7 cellular contexts compared by ENCODE assay signal in genomic region chr7:151243411-151244155, GRCh38. TPM values are rescaled to one million over a fixed set of nuclear protein-coding genes. Genes with fewer than 3 reads are reported as not detected.
DNase-seq lines count a peak whose midpoint lies in the region; ATAC-seq and TF ChIP-seq lines count a peak whose summit lies in the region.
"Had no signal": no experiment of that assay in that cellular context is flagged by ENCODE, and none has a peak within 500 bp of the region (broad histone marks: within the 10 kb centered on the region; RNA-seq: fewer than 3 reads in every experiment).

No MANE protein-coding gene starts in this region.

- H3K27ac Mint-ChIP-seq in activated CD8-positive, alpha-beta memory T cell treated with anti-CD3 and anti-CD28 coated beads, Interleukin-2, amount 10 ng/mL, durations not matched to agents 7 days and 5 days = peak overlapping the region; percentile 71
- H3K27ac Mint-ChIP-seq in activated T-helper 2 cell treated with anti-CD3 and anti-CD28 coated beads, Interferon-gamma antibody, Interleukin-2, Interleukin-4, amounts not matched to agents 10 μg/mL and 5 μg/mL and 100 μg/mL, durations not matched to agents 14 hours and 24 hours and 36 hours = no peak overlapping the region
- H3K27ac Mint-ChIP-seq in stimulated activated naive B cell treated with anti-CD40 and anti-IgM and Interleukin-4, amounts not matched to agents 10 μg/mL and 1 μg/mL and 100 μg/mL, for 72 hours = peak overlapping the region; percentile 89

- no peak for TF ChIP-seq CTCF in GM10248 (IDR thresholded peaks at IDR 0.05; ENCODE audit: control extremely low read depth, extremely low read depth, low read depth, missing control alignments)

- peak; percentile 17 for ATAC-seq in activated CD8-positive, alpha-beta memory T cell treated with anti-CD3 and anti-CD28 coated beads, Interleukin-2, amount 10 ng/mL, durations not matched to agents 7 days and 5 days
- ATAC-seq in stimulated activated naive B cell treated with anti-CD40 and anti-IgM and Interleukin-4, amounts not matched to agents 10 μg/mL and 1 μg/mL and 100 μg/mL, for 72 hours (replicated peaks) = peak; percentile 40 to 42
- no peak for ATAC-seq in HG02759 (IDR thresholded peaks at IDR 0.05; ENCODE audit: unreplicated experiment)

- peaks cover 36% of the 10 kb centered on the region for H3K27me3 Mint-ChIP-seq in activated CD8-positive, alpha-beta memory T cell treated with anti-CD3 and anti-CD28 coated beads, Interleukin-2, amount 10 ng/mL, durations not matched to agents 7 days and 5 days
- H3K27me3 Mint-ChIP-seq in activated T-helper 2 cell treated with anti-CD3 and anti-CD28 coated beads, Interferon-gamma antibody, Interleukin-2, Interleukin-4, amounts not matched to agents 10 μg/mL and 5 μg/mL and 100 μg/mL, durations not matched to agents 14 hours and 24 hours and 36 hours (ENCODE audit: low read depth) = peaks cover 31% of the 10 kb centered on the region
- peaks cover 25 to 28% of the 10 kb centered on the region in 2 donors for H3K27me3 Mint-ChIP-seq in stimulated activated naive B cell treated with anti-CD40 and anti-IgM and Interleukin-4, amounts not matched to agents 10 μg/mL and 1 μg/mL and 100 μg/mL, for 72 hours

- H3K4me3 Mint-ChIP-seq in activated CD8-positive, alpha-beta memory T cell treated with anti-CD3 and anti-CD28 coated beads, Interleukin-2, amount 10 ng/mL, durations not matched to agents 7 days and 5 days = peak overlapping the region; percentile 35
- peak overlapping the region; percentile 15 for H3K4me3 Mint-ChIP-seq in activated T-helper 2 cell treated with anti-CD3 and anti-CD28 coated beads, Interferon-gamma antibody, Interleukin-2, Interleukin-4, amounts not matched to agents 10 μg/mL and 5 μg/mL and 100 μg/mL, durations not matched to agents 14 hours and 24 hours and 36 hours (ENCODE audit: low read depth)
- peak overlapping the region; percentile 75 to 83 for H3K4me3 Mint-ChIP-seq in stimulated activated naive B cell treated with anti-CD40 and anti-IgM and Interleukin-4, amounts not matched to agents 10 μg/mL and 1 μg/mL and 100 μg/mL, for 72 hours

- peaks cover 33% of the 10 kb centered on the region for H3K4me1 Mint-ChIP-seq in activated CD8-positive, alpha-beta memory T cell treated with anti-CD3 and anti-CD28 coated beads, Interleukin-2, amount 10 ng/mL, durations not matched to agents 7 days and 5 days
- H3K4me1 Mint-ChIP-seq in activated T-helper 2 cell treated with anti-CD3 and anti-CD28 coated beads, Interferon-gamma antibody, Interleukin-2, Interleukin-4, amounts not matched to agents 10 μg/mL and 5 μg/mL and 100 μg/mL, durations not matched to agents 14 hours and 24 hours and 36 hours (ENCODE audit: low read depth) = peaks cover 22% of the 10 kb centered on the region
- H3K4me1 Mint-ChIP-seq in stimulated activated naive B cell treated with anti-CD40 and anti-IgM and Interleukin-4, amounts not matched to agents 10 μg/mL and 1 μg/mL and 100 μg/mL, for 72 hours = peaks cover 40 to 61% of the 10 kb centered on the region in 2 donors

- DNase-seq in activated CD8-positive, alpha-beta memory T cell treated with anti-CD3 and anti-CD28 coated beads, Interleukin-2, amount 10 ng/mL, durations not matched to agents 7 days and 5 days = no peak
- DNase-seq in activated CD8-positive, alpha-beta memory T cell treated with anti-CD3 and anti-CD28 coated beads, Interleukin-2, amount 50 U/mL, for 48 hours = no peak
- peak; percentile 44 for DNase-seq in activated T-helper 2 cell treated with anti-CD3 and anti-CD28 coated beads, Interferon-gamma antibody, Interleukin-2, Interleukin-4, amounts not matched to agents 10 μg/mL and 5 μg/mL and 100 μg/mL, durations not matched to agents 14 hours and 24 hours and 36 hours (ENCODE audit: low spot score)
- no peak for DNase-seq in stimulated activated naive B cell treated with anti-CD40 and anti-IgM and Interleukin-4, amounts not matched to agents 10 μg/mL and 1 μg/mL and 100 μg/mL, for 72 hours
- DNase-seq in GM10248 (ENCODE audit: extremely low spot score) = no peak

- no peaks in the 10 kb centered on the region for H3K9me3 Mint-ChIP-seq in activated CD8-positive, alpha-beta memory T cell treated with anti-CD3 and anti-CD28 coated beads, Interleukin-2, amount 10 ng/mL, durations not matched to agents 7 days and 5 days (ENCODE audit: low read depth)
- H3K9me3 Mint-ChIP-seq in activated T-helper 2 cell treated with anti-CD3 and anti-CD28 coated beads, Interferon-gamma antibody, Interleukin-2, Interleukin-4, amounts not matched to agents 10 μg/mL and 5 μg/mL and 100 μg/mL, durations not matched to agents 14 hours and 24 hours and 36 hours = no peaks in the 10 kb centered on the region
- no peaks in the 10 kb centered on the region for H3K9me3 Mint-ChIP-seq in stimulated activated naive B cell treated with anti-CD40 and anti-IgM and Interleukin-4, amounts not matched to agents 10 μg/mL and 1 μg/mL and 100 μg/mL, for 72 hours

- CTCF ChIA-PET in activated CD8-positive, alpha-beta memory T cell treated with anti-CD3 and anti-CD28 coated beads, Interleukin-2, amount 10 ng/mL, durations not matched to agents 7 days and 5 days (lab: Charles Lee) = interaction anchor here (0.6 to 5.6 kb wide), 49 partner anchors 7 to 548 kb away, joined by 3 to 60 read pairs (median 4); partner anchors contain the start of genes ABCF2, ASB10, CHPF2 and FASTK
- CTCF ChIA-PET in GM10248 (lab: Yijun Ruan, JAX) = interaction anchor here (0.7 to 6.6 kb wide), 52 partner anchors 9 to 389 kb away, joined by 3 to 78 read pairs (median 4); partner anchors contain the start of genes ABCF2, CHPF2, GBX1 and NUB1

- H3K36me3 Mint-ChIP-seq in activated CD8-positive, alpha-beta memory T cell treated with anti-CD3 and anti-CD28 coated beads, Interleukin-2, amount 10 ng/mL, durations not matched to agents 7 days and 5 days = peaks cover 2% of the 10 kb centered on the region
- H3K36me3 Mint-ChIP-seq in activated T-helper 2 cell treated with anti-CD3 and anti-CD28 coated beads, Interferon-gamma antibody, Interleukin-2, Interleukin-4, amounts not matched to agents 10 μg/mL and 5 μg/mL and 100 μg/mL, durations not matched to agents 14 hours and 24 hours and 36 hours (ENCODE audit: low read depth) = peaks cover 8% of the 10 kb centered on the region
- H3K36me3 Mint-ChIP-seq in stimulated activated naive B cell treated with anti-CD40 and anti-IgM and Interleukin-4, amounts not matched to agents 10 μg/mL and 1 μg/mL and 100 μg/mL, for 72 hours = peaks cover 17 to 20% of the 10 kb centered on the region in 2 donors

- POLR2A ChIA-PET in GM10248 (lab: Yijun Ruan, JAX) = interaction anchor here (0.6 to 2.9 kb wide), 2 partner anchors 11 to 511 kb away, joined by 5 to 13 read pairs; partner anchors contain the start of gene CHPF2

- intact Hi-C loops in activated T-helper 2 cell treated with anti-CD3 and anti-CD28 coated beads, Interferon-gamma antibody, Interleukin-2, Interleukin-4, amounts not matched to agents 10 μg/mL and 5 μg/mL and 100 μg/mL, durations not matched to agents 14 hours and 24 hours and 36 hours (cut with micrococcal nuclease) = loop anchor here (1.0 to 5.0 kb wide), 2 partner anchors 10 to 226 kb away; no protein-coding TSS in a partner anchor

RNA-seq across cellular contexts. Expression of gene SMARCD3, which starts 4.9 kb away (rescaled TPM):
- 1 to 10 TPM; 1.0 to 2.5 TPM for total RNA-seq in activated CD8-positive, alpha-beta memory T cell treated with anti-CD3 and anti-CD28 coated beads, Interleukin-2, amount 10 ng/mL, durations not matched to agents 7 days and 5 days
- 2.9 and 3.3 TPM in 2 replicates for total RNA-seq in activated T-helper 2 cell treated with anti-CD3 and anti-CD28 coated beads, Interferon-gamma antibody, Interleukin-2, Interleukin-4, amounts not matched to agents 10 μg/mL and 5 μg/mL and 100 μg/mL, durations not matched to agents 14 hours and 24 hours and 36 hours

RNA-seq across cellular contexts. Expression of gene CHPF2, which starts 11.3 kb away (rescaled TPM):
- total RNA-seq in activated CD8-positive, alpha-beta memory T cell treated with anti-CD3 and anti-CD28 coated beads, Interleukin-2, amount 10 ng/mL, durations not matched to agents 7 days and 5 days = 10 to 100 TPM; 46.1 to 46.8 TPM
- 43.8 and 46.0 TPM in 2 replicates for total RNA-seq in activated T-helper 2 cell treated with anti-CD3 and anti-CD28 coated beads, Interferon-gamma antibody, Interleukin-2, Interleukin-4, amounts not matched to agents 10 μg/mL and 5 μg/mL and 100 μg/mL, durations not matched to agents 14 hours and 24 hours and 36 hours

RNA-seq across cellular contexts. Expression of gene ABCF2, which starts 16.6 kb away (rescaled TPM):
- total RNA-seq in activated CD8-positive, alpha-beta memory T cell treated with anti-CD3 and anti-CD28 coated beads, Interleukin-2, amount 10 ng/mL, durations not matched to agents 7 days and 5 days = 10 to 100 TPM; 37.8 to 47.3 TPM
- total RNA-seq in activated T-helper 2 cell treated with anti-CD3 and anti-CD28 coated beads, Interferon-gamma antibody, Interleukin-2, Interleukin-4, amounts not matched to agents 10 μg/mL and 5 μg/mL and 100 μg/mL, durations not matched to agents 14 hours and 24 hours and 36 hours = 63.4 and 69.2 TPM in 2 replicates

RNA-seq across cellular contexts. Expression of gene H2BK1, which starts 33.3 kb away (rescaled TPM):
- not detected for total RNA-seq in activated CD8-positive, alpha-beta memory T cell treated with anti-CD3 and anti-CD28 coated beads, Interleukin-2, amount 10 ng/mL, durations not matched to agents 7 days and 5 days
- total RNA-seq in activated T-helper 2 cell treated with anti-CD3 and anti-CD28 coated beads, Interferon-gamma antibody, Interleukin-2, Interleukin-4, amounts not matched to agents 10 μg/mL and 5 μg/mL and 100 μg/mL, durations not matched to agents 14 hours and 24 hours and 36 hours = not detected in 2 replicates
- total RNA-seq: glomerular endothelial cell had no signal

RNA-seq across cellular contexts. Expression of gene ASB10, which starts 56.5 kb away (rescaled TPM):
- not detected for total RNA-seq in activated CD8-positive, alpha-beta memory T cell treated with anti-CD3 and anti-CD28 coated beads, Interleukin-2, amount 10 ng/mL, durations not matched to agents 7 days and 5 days
- not detected in 2 replicates for total RNA-seq in activated T-helper 2 cell treated with anti-CD3 and anti-CD28 coated beads, Interferon-gamma antibody, Interleukin-2, Interleukin-4, amounts not matched to agents 10 μg/mL and 5 μg/mL and 100 μg/mL, durations not matched to agents 14 hours and 24 hours and 36 hours
- total RNA-seq: glomerular endothelial cell had no signal

Comparison
In these comparisons a context has a peak if more than half of its experiments do, and no peak if none do; other contexts are left out.
1. H3K4me3 Mint-ChIP-seq: peak in every context shown above with its lines; median percentile 79 in stimulated activated naive B cell treated with anti-CD40 and anti-IgM and Interleukin-4, amounts not matched to agents 10 μg/mL and 1 μg/mL and 100 μg/mL, for 72 hours; 35 in activated CD8-positive, alpha-beta memory T cell treated with anti-CD3 and anti-CD28 coated beads, Interleukin-2, amount 10 ng/mL, durations not matched to agents 7 days and 5 days; 15 in activated T-helper 2 cell treated with anti-CD3 and anti-CD28 coated beads, Interferon-gamma antibody, Interleukin-2, Interleukin-4, amounts not matched to agents 10 μg/mL and 5 μg/mL and 100 μg/mL, durations not matched to agents 14 hours and 24 hours and 36 hours.